In genomic region chr15:21752124-21752957, GRCh38 we compare ENCODE assay signal across 8 cellular contexts.
DNase-seq lines count a peak whose midpoint lies in the region; ATAC-seq lines count a peak whose summit lies in the region.
"Not testable (repeated sequence)": the region's sequence is repeated elsewhere in the genome, so short reads cannot be mapped to it uniquely, and the experiment has no call there.

No MANE protein-coding gene starts in this region.

- H3K27me3 Mint-ChIP-seq in CD4-positive, CD25-positive, alpha-beta regulatory T cell; T-helper 17 cell; activated CD4-positive, alpha-beta T cell treated with anti-CD3 and anti-CD28 coated beads, Interleukin-2, amount 10 ng/mL, durations not matched to agents 7 days and 5 days; central memory CD8-positive, alpha-beta T cell; natural killer cell treated with Interleukin-12 subunit alpha and Interleukin-12 subunit beta and Interleukin-15 and Interleukin-18, amount 100 ng/mL, for 72 hours: not testable (repeated sequence)

- not testable (repeated sequence) for H3K4me3 Mint-ChIP-seq in CD4-positive, CD25-positive, alpha-beta regulatory T cell; T-helper 17 cell; activated CD4-positive, alpha-beta T cell treated with anti-CD3 and anti-CD28 coated beads, Interleukin-2, amount 10 ng/mL, durations not matched to agents 7 days and 5 days; central memory CD8-positive, alpha-beta T cell; natural killer cell treated with Interleukin-12 subunit alpha and Interleukin-12 subunit beta and Interleukin-15 and Interleukin-18, amount 100 ng/mL, for 72 hours

- H3K4me3 ChIP-seq in CD4-positive, CD25-positive, alpha-beta regulatory T cell (ENCODE audit: low read depth, low read length): not testable (repeated sequence)

- CTCF ChIA-PET in activated CD4-positive, alpha-beta T cell treated with anti-CD3 and anti-CD28 coated beads, Interleukin-2, amount 10 ng/mL, durations not matched to agents 7 days and 5 days (lab: Charles Lee): not testable (repeated sequence)

- not testable (repeated sequence) for H3K36me3 ChIP-seq in CD4-positive, CD25-positive, alpha-beta regulatory T cell (ENCODE audit: control insufficient read depth, insufficient read depth, low read length)

- POLR2A ChIA-PET in activated CD4-positive, alpha-beta T cell treated with anti-CD3 and anti-CD28 coated beads, Interleukin-2, amount 10 ng/mL, durations not matched to agents 7 days and 5 days (lab: Charles Lee): not testable (repeated sequence)

- ATAC-seq in CD4-positive, CD25-positive, alpha-beta regulatory T cell (ENCODE audit: low read depth in 2 of 2): peak; percentile 75 to 76
- peak; percentile 90 for ATAC-seq in T-helper 17 cell
- ATAC-seq in central memory CD8-positive, alpha-beta T cell (replicated peaks; ENCODE audit: extremely low read depth, poor library complexity, severe bottlenecking): peak; percentile 89
- ATAC-seq in natural killer cell treated with Interleukin-12 subunit alpha and Interleukin-12 subunit beta and Interleukin-15 and Interleukin-18, amount 100 ng/mL, for 72 hours: peak; percentile 66 to 89

- not testable (repeated sequence) for H3K9me3 Mint-ChIP-seq in CD4-positive, CD25-positive, alpha-beta regulatory T cell; activated CD4-positive, alpha-beta T cell treated with anti-CD3 and anti-CD28 coated beads, Interleukin-2, amount 10 ng/mL, durations not matched to agents 7 days and 5 days; central memory CD8-positive, alpha-beta T cell; natural killer cell treated with Interleukin-12 subunit alpha and Interleukin-12 subunit beta and Interleukin-15 and Interleukin-18, amount 100 ng/mL, for 72 hours

- not testable (repeated sequence) for H3K27ac Mint-ChIP-seq in CD4-positive, CD25-positive, alpha-beta regulatory T cell; T-helper 17 cell; activated CD4-positive, alpha-beta T cell treated with anti-CD3 and anti-CD28 coated beads, Interleukin-2, amount 10 ng/mL, durations not matched to agents 7 days and 5 days; central memory CD8-positive, alpha-beta T cell (ENCODE audit: low read depth); natural killer cell treated with Interleukin-12 subunit alpha and Interleukin-12 subunit beta and Interleukin-15 and Interleukin-18, amount 100 ng/mL, for 72 hours

- H3K4me1 ChIP-seq in CD4-positive, CD25-positive, alpha-beta regulatory T cell (ENCODE audit: control insufficient read depth, insufficient read depth, low read length, poor library complexity, severe bottlenecking): not testable (repeated sequence)

- not testable (repeated sequence) for H3K27me3 ChIP-seq in CD4-positive, CD25-positive, alpha-beta regulatory T cell (ENCODE audit: control insufficient read depth, insufficient read depth, low read length)

- not testable (repeated sequence) for H3K9me3 ChIP-seq in CD4-positive, CD25-positive, alpha-beta regulatory T cell (ENCODE audit: control insufficient read depth in 2 of 2, low read length in 2 of 2); T-helper 17 cell (ENCODE audit: control insufficient read depth, low read length, poor library complexity, severe bottlenecking)

- not testable (repeated sequence) for H3K36me3 Mint-ChIP-seq in CD4-positive, CD25-positive, alpha-beta regulatory T cell; T-helper 17 cell (ENCODE audit: low read depth); activated CD4-positive, alpha-beta T cell treated with anti-CD3 and anti-CD28 coated beads, Interleukin-2, amount 10 ng/mL, durations not matched to agents 7 days and 5 days (ENCODE audit: low read depth); central memory CD8-positive, alpha-beta T cell (ENCODE audit: insufficient read depth); natural killer cell treated with Interleukin-12 subunit alpha and Interleukin-12 subunit beta and Interleukin-15 and Interleukin-18, amount 100 ng/mL, for 72 hours

- peak in 1 of 3 donors; percentile 24 for DNase-seq in CD4-positive, CD25-positive, alpha-beta regulatory T cell
- not testable (repeated sequence) for DNase-seq in T-helper 17 cell; central memory CD8-positive, alpha-beta T cell (ENCODE audit: low spot score in 2 of 2); natural killer cell treated with Interleukin-12 subunit alpha and Interleukin-12 subunit beta and Interleukin-15 and Interleukin-18, amount 100 ng/mL, for 72 hours (ENCODE audit: low spot score)
- peak; percentile 24 for DNase-seq in activated CD4-positive, alpha-beta T cell treated with anti-CD3 and anti-CD28 coated beads, Interleukin-2, amount 10 ng/mL, durations not matched to agents 7 days and 5 days
- DNase-seq in activated CD8-positive, alpha-beta memory T cell treated with anti-CD3 and anti-CD28 coated beads, Interleukin-2, amount 50 U/mL, for 48 hours: peak; percentile 55
- peak; percentile 62 for DNase-seq in activated effector memory CD4-positive, alpha-beta T cell treated with anti-CD3 and anti-CD28 coated beads, Interleukin-2, amount 50 U/mL, for 16 hours
- DNase-seq in stimulated activated CD8-positive, alpha-beta memory T cell treated with anti-CD3 and anti-CD28 coated beads, Interleukin-4, amount 100 ng/mL, for 48 hours: peak; percentile 33

- H3K4me1 Mint-ChIP-seq in CD4-positive, CD25-positive, alpha-beta regulatory T cell; T-helper 17 cell; activated CD4-positive, alpha-beta T cell treated with anti-CD3 and anti-CD28 coated beads, Interleukin-2, amount 10 ng/mL, durations not matched to agents 7 days and 5 days; central memory CD8-positive, alpha-beta T cell; natural killer cell treated with Interleukin-12 subunit alpha and Interleukin-12 subunit beta and Interleukin-15 and Interleukin-18, amount 100 ng/mL, for 72 hours (ENCODE audit: low read depth in 2 of 2): not testable (repeated sequence)

- H3K27ac ChIP-seq in CD4-positive, CD25-positive, alpha-beta regulatory T cell (ENCODE audit: insufficient read depth, low read length, poor library complexity, severe bottlenecking): not testable (repeated sequence)
